ENCODE assay signal across 8 cellular contexts in the genomic region with DNA sequence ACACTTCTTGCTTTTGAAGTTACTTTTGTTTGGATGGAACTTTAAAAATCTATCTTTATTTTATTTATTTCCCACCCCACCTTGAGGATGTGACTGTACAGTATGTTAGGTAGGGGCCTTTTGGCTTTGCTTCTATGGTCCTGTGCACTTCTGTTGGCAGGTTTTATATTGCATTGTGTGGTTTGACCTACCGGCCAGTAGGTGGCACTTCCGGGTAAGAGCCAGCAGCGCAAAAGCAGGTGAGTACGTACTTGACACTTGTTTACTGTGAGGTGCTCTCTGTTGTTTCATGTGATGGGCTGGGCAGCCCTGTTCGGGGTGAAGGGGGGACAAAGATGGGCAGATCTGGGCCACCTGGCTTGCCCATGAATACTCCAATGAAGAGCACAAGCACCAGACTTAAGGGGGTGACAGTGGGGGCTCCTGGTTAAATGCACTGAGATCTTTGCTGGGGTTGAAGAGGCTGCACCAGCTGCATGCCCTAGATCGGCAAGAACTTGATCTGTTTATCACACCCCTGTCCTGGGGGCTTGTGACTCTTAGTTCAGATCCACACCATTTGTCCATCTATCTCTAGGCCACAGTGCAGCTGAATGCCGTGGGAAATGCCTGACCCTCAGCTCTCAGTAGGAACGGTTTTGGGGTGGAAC.
DNase-seq lines count a peak whose midpoint lies in the region; ATAC-seq and TF ChIP-seq lines count a peak whose summit lies in the region.

No MANE protein-coding gene starts in this region.

- DNase-seq in HuH-7.5 (ENCODE audit: low spot score) (peak; percentile 9), amniotic epithelial cell (ENCODE audit: low read depth) (peak; percentile 8), osteoblast (ENCODE audit: insufficient read length, low spot score, missing footprints) (no peak), NCI-H1105 treated with DMSO at 0.1 percent for 48 hours (lab: John Stamatoyannopoulos, UW) (no peak), globus pallidus (ENCODE audit: low spot score) (no peak)
- no peak for DNase-seq in stimulated activated naive CD4-positive, alpha-beta T cell treated with Interleukin-2 at 50 U/mL for 16 hours (lab: John Stamatoyannopoulos, UW)

- H3K79me2 ChIP-seq in osteoblast (ENCODE audit: insufficient read depth, low read length): no peaks in the 10 kb centered on the region

- H3K9me3 ChIP-seq in osteoblast (ENCODE audit: low read depth, low read length): peaks cover 3% of the 10 kb centered on the region

- H3K36me3 ChIP-seq in osteoblast (ENCODE audit: insufficient read depth, low read length): no peaks in the 10 kb centered on the region

- H4K20me1 ChIP-seq in osteoblast (ENCODE audit: insufficient read depth, low read length): no peaks in the 10 kb centered on the region

- no peak overlapping the region for H2AFZ ChIP-seq in osteoblast (ENCODE audit: low read length)

- no peak overlapping the region for H3K4me2 ChIP-seq in osteoblast (ENCODE audit: insufficient read depth, low read length)

- H3K4me3 ChIP-seq in osteoblast (ENCODE audit: insufficient read depth, low read length): no peak overlapping the region

- ATAC-seq in GM21723 (IDR thresholded peaks at IDR 0.05; ENCODE audit: unreplicated experiment): peak; percentile 99

- TF ChIP-seq CTCF in GM12872 (IDR thresholded peaks at IDR 0.05; ENCODE audit: insufficient read depth, low read depth, low read length) (peak; percentile 69), osteoblast (IDR thresholded peaks at IDR 0.05; ENCODE audit: extremely low read depth, low read depth, low read length) (peak; percentile 29)

- no peaks in the 10 kb centered on the region for H3K27me3 ChIP-seq in osteoblast (ENCODE audit: insufficient read depth, low read length)

- H3K27ac ChIP-seq in osteoblast (ENCODE audit: low read depth, low read length): no peak overlapping the region

- no peaks in the 10 kb centered on the region for H3K4me1 ChIP-seq in osteoblast (ENCODE audit: insufficient read depth, low read length)

Comparison
In these comparisons a context has a peak if more than half of its experiments do, and no peak if none do; other contexts are left out.
1. DNase-seq: peak in HuH-7.5 (single experiment) and amniotic epithelial cell (single experiment); none in osteoblast (single experiment), NCI-H1105 treated with DMSO at 0.1 percent for 48 hours (single experiment), globus pallidus (single experiment) and stimulated activated naive CD4-positive, alpha-beta T cell treated with Interleukin-2 at 50 U/mL for 16 hours (single experiment).